In genomic region chr6:30672445-30673253, GRCh38 we compare ENCODE assay signal across 1 cellular context.
TF ChIP-seq lines count a peak whose summit lies in the region.

TSS of gene DHX16 (minus strand) at chr6:30673006. CDS start at chr6:30672841, 165 bp downstream.

TF ChIP-seq in HepG2, 621 proteins besides CTCF, POLR2A, EP300 and RAD21 (continued from another document and continues in another):
- peak; percentile 87 for TF ChIP-seq ZNF407 (CRISPR knock-in tag; IDR thresholded peaks at IDR 0.05; ENCODE audit: not compliant biosample characterization)
- TF ChIP-seq NFYB (CRISPR knock-in tag; IDR thresholded peaks at IDR 0.05): no peak
- no peak for TF ChIP-seq ZC3H4 (CRISPR knock-in tag; IDR thresholded peaks at IDR 0.05; ENCODE audit: borderline replicate concordance)
- no peak for TF ChIP-seq ZNF83 (CRISPR knock-in tag; IDR thresholded peaks at IDR 0.05; ENCODE audit: borderline replicate concordance)
- peak; percentile 59; the same call in 1 of the 2 replicates for TF ChIP-seq KLF12 (CRISPR knock-in tag; IDR thresholded peaks at IDR 0.05; ENCODE audit: borderline replicate concordance)
- no peak; the same call in none of the 2 replicates for TF ChIP-seq MYPOP (CRISPR knock-in tag; IDR thresholded peaks at IDR 0.05)
- peak; percentile 77 for TF ChIP-seq ZBED4 (CRISPR knock-in tag; IDR thresholded peaks at IDR 0.05; ENCODE audit: borderline replicate concordance)
- TF ChIP-seq ZNF280D (CRISPR knock-in tag; IDR thresholded peaks at IDR 0.05): peak; percentile 86; the same call in 1 of the 2 replicates
- TF ChIP-seq ZNF770 (CRISPR knock-in tag; IDR thresholded peaks at IDR 0.05): peak; percentile 75
- TF ChIP-seq HOXA9 (CRISPR knock-in tag; IDR thresholded peaks at IDR 0.05; ENCODE audit: borderline replicate concordance): no peak
- TF ChIP-seq USF2 (IDR thresholded peaks at IDR 0.05; ENCODE audit: low read depth, low read length): no peak
- no peak for TF ChIP-seq USF2 (CRISPR knock-in tag; IDR thresholded peaks at IDR 0.05; ENCODE audit: borderline replicate concordance)
- peak; percentile 95 for TF ChIP-seq MIXL1 (CRISPR knock-in tag; IDR thresholded peaks at IDR 0.05)
- peak; percentile 56; the same call in 1 of the 2 replicates for TF ChIP-seq ZBTB2 (CRISPR knock-in tag; IDR thresholded peaks at IDR 0.05; ENCODE audit: low read depth)
- peak; percentile 97 for TF ChIP-seq ZNF614 (CRISPR knock-in tag; IDR thresholded peaks at IDR 0.05; ENCODE audit: borderline replicate concordance)
- 0 out of 2 replicates have a peak, but pooled peaks have one; percentile 27 for TF ChIP-seq GPN1 (CRISPR knock-in tag; IDR thresholded peaks at IDR 0.05; ENCODE audit: borderline replicate concordance)
- TF ChIP-seq IRF1 (CRISPR knock-in tag; IDR thresholded peaks at IDR 0.05; ENCODE audit: low read depth): no peak
- TF ChIP-seq MAFG (CRISPR knock-in tag; IDR thresholded peaks at IDR 0.05): no peak
- TF ChIP-seq RBAK (CRISPR knock-in tag; IDR thresholded peaks at IDR 0.05): no peak
- TF ChIP-seq GLI4 (CRISPR knock-in tag; IDR thresholded peaks at IDR 0.05; ENCODE audit: borderline replicate concordance): peak; percentile 87; the same call in 1 of the 2 replicates
- peak; percentile 8; the same call in 1 of the 2 replicates for TF ChIP-seq IRF9 (CRISPR knock-in tag; IDR thresholded peaks at IDR 0.05; ENCODE audit: borderline replicate concordance)
- peak; percentile 91 for TF ChIP-seq MXD3 (CRISPR knock-in tag; IDR thresholded peaks at IDR 0.05)
- no peak for TF ChIP-seq NR0B2 (CRISPR knock-in tag; IDR thresholded peaks at IDR 0.05)
- TF ChIP-seq TP53 (CRISPR knock-in tag; conservative IDR thresholded peaks at IDR 0.05): no peak; the same call in 1 of the 2 replicates
